ENCODE assay signal across 2 cellular contexts in genomic region chr17:36124879-36125824, GRCh38.
A peak's percentile ranks its signal among the peaks of the same experiment; 100 is the strongest.
TF ChIP-seq lines count a peak whose summit lies in the region.

No MANE protein-coding gene starts in this region.

TF ChIP-seq in HCT116, 20 proteins besides CTCF, POLR2A, EP300 and RAD21:
- TF ChIP-seq CBX3 (IDR thresholded peaks at IDR 0.05; ENCODE audit: low read depth) (0 out of 2 replicates have a peak, but pooled peaks have one; percentile 35), JUND (IDR thresholded peaks at IDR 0.05) (no peak)

TF ChIP-seq in WTC11, 78 proteins besides CTCF, POLR2A, EP300 and RAD21:
- TF ChIP-seq, protein P1, sequence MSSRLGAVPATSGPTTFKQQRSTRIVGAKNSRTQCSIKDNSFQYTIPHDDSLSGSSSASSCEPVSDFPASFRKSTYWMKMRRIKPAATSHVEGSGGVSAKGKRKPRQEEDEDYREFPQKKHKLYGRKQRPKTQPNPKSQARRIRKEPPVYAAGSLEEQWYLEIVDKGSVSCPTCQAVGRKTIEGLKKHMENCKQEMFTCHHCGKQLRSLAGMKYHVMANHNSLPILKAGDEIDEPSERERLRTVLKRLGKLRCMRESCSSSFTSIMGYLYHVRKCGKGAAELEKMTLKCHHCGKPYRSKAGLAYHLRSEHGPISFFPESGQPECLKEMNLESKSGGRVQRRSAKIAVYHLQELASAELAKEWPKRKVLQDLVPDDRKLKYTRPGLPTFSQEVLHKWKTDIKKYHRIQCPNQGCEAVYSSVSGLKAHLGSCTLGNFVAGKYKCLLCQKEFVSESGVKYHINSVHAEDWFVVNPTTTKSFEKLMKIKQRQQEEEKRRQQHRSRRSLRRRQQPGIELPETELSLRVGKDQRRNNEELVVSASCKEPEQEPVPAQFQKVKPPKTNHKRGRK (CRISPR knock-in tag; IDR thresholded peaks at IDR 0.05; ENCODE audit: borderline replicate concordance): no peak
- peak; percentile 73 for TF ChIP-seq USF2 (CRISPR knock-in tag; IDR thresholded peaks at IDR 0.05)
